In genomic region chr6:89035252-89036106, GRCh38 we compare ENCODE assay signal across 1 cellular context.
TF ChIP-seq lines count a peak whose summit lies in the region.

No MANE protein-coding gene starts in this region.

TF ChIP-seq in IMR-90, 13 proteins besides CTCF, POLR2A, EP300 and RAD21 (continued from another document):
- peak; percentile 96 for TF ChIP-seq CEBPB (IDR thresholded peaks at IDR 0.05; ENCODE audit: low read depth, low read length)
- no peak for TF ChIP-seq RCOR1 (IDR thresholded peaks at IDR 0.05; ENCODE audit: insufficient replicate concordance, low read length)
- TF ChIP-seq RFX5 (IDR thresholded peaks at IDR 0.05; ENCODE audit: low read depth, low read length), result no peak
- TF ChIP-seq BHLHE40 (IDR thresholded peaks at IDR 0.05; ENCODE audit: low read depth, low read length), result peak; percentile 14; the same call in 1 of the 2 replicates
- no peak for TF ChIP-seq SMC3 (IDR thresholded peaks at IDR 0.05; ENCODE audit: low read depth, low read length)
- no peak for TF ChIP-seq CHD1 (IDR thresholded peaks at IDR 0.05; ENCODE audit: low read depth, low read length)
- TF ChIP-seq MXI1 (IDR thresholded peaks at IDR 0.05; ENCODE audit: borderline replicate concordance, low read depth, low read length), result no peak
- no peak for TF ChIP-seq MAZ (IDR thresholded peaks at IDR 0.05; ENCODE audit: borderline replicate concordance, low read depth, low read length)
- peak; percentile 71; the same call in 1 of the 2 replicates for TF ChIP-seq FOS (IDR thresholded peaks at IDR 0.05; ENCODE audit: low read depth, low read length)
- TF ChIP-seq USF2 (IDR thresholded peaks at IDR 0.05; ENCODE audit: low read depth, low read length), result peak; percentile 15; the same call in 1 of the 2 replicates
- peak; percentile 68 for TF ChIP-seq MAFK (IDR thresholded peaks at IDR 0.05; ENCODE audit: low read depth, low read length)
